ENCODE assay signal across 1 cellular context in genomic region chr15:89670985-89671560, GRCh38.
TF ChIP-seq lines count a peak whose summit lies in the region.

No MANE protein-coding gene starts in this region.

TF ChIP-seq in H1, 55 proteins besides CTCF, POLR2A, EP300 and RAD21:
- TF ChIP-seq YY1 (IDR thresholded peaks at IDR 0.05; ENCODE audit: low read depth, low read length): no peak
